Comparison of ENCODE assay signal across 8 cellular contexts in genomic region chr11:57476883-57477506, GRCh38. TPM values are rescaled to one million over a fixed set of nuclear protein-coding genes. Genes with fewer than 3 reads are reported as not detected.
A peak's percentile ranks its signal among the peaks of the same experiment; 100 is the strongest.
DNase-seq lines count a peak whose midpoint lies in the region; ATAC-seq, FAIRE-seq and TF ChIP-seq lines count a peak whose summit lies in the region.

No MANE protein-coding gene starts in this region.

- TF ChIP-seq POLR2A in A549 (IDR thresholded peaks at IDR 0.05; ENCODE audit: low read length), result no peak

- H3K36me3 ChIP-seq in SJSA1 (no peaks in the 10 kb centered on the region), duodenal mucosa (ENCODE audit: control insufficient read depth in 1 of 2, insufficient read depth in 2 of 2, low read length in 2 of 2) (no peaks in the 10 kb centered on the region)

- H3K4me3 Mint-ChIP-seq in mesothelial cell of epicardium, result peak overlapping the region; percentile 58

- H3K9ac ChIP-seq in duodenal mucosa (ENCODE audit: low read depth in 1 of 2, low read length in 2 of 2), result peak overlapping the region; percentile 13 to 54

- H3K4me3 ChIP-seq in A549, result peak overlapping the region; percentile 26; the same call in 2 of the 3 replicates
- H3K4me3 ChIP-seq in SJSA1, result peak overlapping the region; percentile 15
- peak overlapping the region; percentile 36 to 59 for H3K4me3 ChIP-seq in duodenal mucosa (ENCODE audit: low read depth in 1 of 2, low read length in 2 of 2)

- DNase-seq in A549 (ENCODE audit: low read depth in 1 of 2, low spot score in 1 of 2) (peak; percentile 56 to 75), SJSA1 (ENCODE audit: low read depth in 1 of 2, low spot score in 2 of 2) (peak in 1 of 2 experiments; percentile 19), mesothelial cell of epicardium (ENCODE audit: low spot score in 2 of 2, unreplicated experiment in 2 of 2) (no peak), ureter (ENCODE audit: low spot score) (no peak), NCI-H2171 treated with DMSO at 0.1 percent for 48 hours (lab: John Stamatoyannopoulos, UW) (no peak)

- 31% methylated on average over 15 of the region's 17 CpGs for WGBS in A549 (ENCODE audit: missing lambda C conversion rate)

- POLR2A ChIA-PET in A549 (lab: Yijun Ruan, JAX), result interaction anchor here (0.8 kb wide), 1 partner anchor 19 kb away, joined by 7 read pairs; no protein-coding TSS in a partner anchor

- no peaks in the 10 kb centered on the region for H3K36me3 Mint-ChIP-seq in mesothelial cell of epicardium

- H3K4me2 ChIP-seq in A549, result peak overlapping the region; percentile 73

- H3K9me3 Mint-ChIP-seq in mesothelial cell of epicardium, result no peaks in the 10 kb centered on the region

- TF ChIP-seq EP300 in A549 (IDR thresholded peaks at IDR 0.05), result no peak

- peaks cover 16% of the 10 kb centered on the region for H3K4me1 Mint-ChIP-seq in mesothelial cell of epicardium

- H3K4me1 ChIP-seq in A549 (peaks cover 57% of the 10 kb centered on the region), SJSA1 (replicated peaks) (peaks cover 10% of the 10 kb centered on the region), duodenal mucosa (ENCODE audit: control insufficient read depth in 1 of 2, insufficient read depth in 2 of 2, low read length in 2 of 2) (peaks cover 7 to 18% of the 10 kb centered on the region in 2 donors)

- H3K27me3 Mint-ChIP-seq in mesothelial cell of epicardium (ENCODE audit: low read depth), result peaks cover 96% of the 10 kb centered on the region

- ATAC-seq in A549, result peak; percentile 48 to 67
- peak; percentile 64 for ATAC-seq in GM18498 (IDR thresholded peaks at IDR 0.05; ENCODE audit: unreplicated experiment)
- ATAC-seq in HG02938 (IDR thresholded peaks at IDR 0.05; ENCODE audit: unreplicated experiment), result peak; percentile 41

- 0 out of 3 replicates have a peak, but pooled peaks have one; percentile 19 for TF ChIP-seq CTCF in A549 (IDR thresholded peaks at IDR 0.05)
- no peak for TF ChIP-seq CTCF in mesothelial cell of epicardium (IDR thresholded peaks at IDR 0.05; ENCODE audit: unreplicated experiment)

- no peak for TF ChIP-seq RAD21 in A549 (conservative IDR thresholded peaks at IDR 0.05 in 1 of 2, IDR thresholded peaks at IDR 0.05 in 1 of 2)

- CTCF ChIA-PET in A549 (lab: Yijun Ruan, JAX), result interaction anchor here (0.6 to 10.1 kb wide), 15 partner anchors 9 to 168 kb away, joined by 3 to 228 read pairs (median 4); partner anchors contain the start of gene RTN4RL2

- no peak for FAIRE-seq in A549 (lab: Jason Lieb, UNC)

- no peak overlapping the region for H3K27ac Mint-ChIP-seq in mesothelial cell of epicardium

- peak overlapping the region; percentile 45 to 81; a peak in 5 of 6 replicates for H3K27ac ChIP-seq in A549
- H3K27ac ChIP-seq in SJSA1, result no peak overlapping the region
- no peak overlapping the region for H3K27ac ChIP-seq in duodenal mucosa (ENCODE audit: low read depth, low read length)

- peaks cover 54% of the 10 kb centered on the region for H3K27me3 ChIP-seq in SJSA1 (replicated peaks)
- H3K27me3 ChIP-seq in duodenal mucosa (ENCODE audit: control insufficient read depth in 1 of 2, insufficient read depth in 2 of 2, low read length in 2 of 2), result peaks cover 6 to 18% of the 10 kb centered on the region in 2 donors

- H3K9me3 ChIP-seq in A549, result no peaks in the 10 kb centered on the region
- no peaks in the 10 kb centered on the region for H3K9me3 ChIP-seq in SJSA1 (replicated peaks)
- no peaks in the 10 kb centered on the region for H3K9me3 ChIP-seq in duodenal mucosa (ENCODE audit: control insufficient read depth in 1 of 2, low read length in 2 of 2)

TF ChIP-seq in A549, 52 proteins besides CTCF, POLR2A, EP300 and RAD21:
- no peak for TF ChIP-seq FOXS1 (CRISPR knock-in tag; IDR thresholded peaks at IDR 0.05)
- TF ChIP-seq NPAS2 (CRISPR knock-in tag; IDR thresholded peaks at IDR 0.05; ENCODE audit: borderline replicate concordance), result no peak
- TF ChIP-seq SMC3 (IDR thresholded peaks at IDR 0.05), result 0 out of 3 replicates have a peak, but pooled peaks have one; percentile 15
TF ChIP-seq in A549: peak in this region for 1.

RNA-seq across cellular contexts. Expression of gene RTN4RL2, which starts 16.7 kb away (rescaled TPM):
- polyA plus RNA-seq in A549 (2011; rRNA removed) (9.2 and 10.6 TPM in 2 replicates), A549 (2017; fragmentation: RNase III; extraction: RNeasy Plus Mini Kit Qiagen cat#74134 plus additional on column Dnase treatment) (23.7 to 27.4 TPM (median 25.8 TPM) in 3 replicates)
- polyA plus RNA-seq in A549 (2012; cell fraction: cytosol; rRNA removed), result 60.9 and 116 TPM in 2 replicates
- 56.5 and 87.5 TPM in 2 replicates for polyA plus RNA-seq in A549 (2012; cell fraction: nucleus; rRNA removed)
- polyA minus RNA-seq in A549 (2011; rRNA and poly(A)+ RNA removed), result 4.1 and 8.9 TPM in 2 replicates
- not detected in 2 replicates for total RNA-seq in SJSA1 (2014; rRNA removed; shearing (Covaris generic))
- total RNA-seq in mesothelial cell of epicardium (0.38 to 0.63 TPM (median 0.53 TPM) in 3 replicates), ureter (1.5 TPM)

RNA-seq across cellular contexts. Expression of gene SLC43A1, which starts 38.5 kb away (rescaled TPM):
- polyA plus RNA-seq in A549 (2011; rRNA removed) (4.6 and 5.3 TPM in 2 replicates), A549 (2017; fragmentation: RNase III; extraction: RNeasy Plus Mini Kit Qiagen cat#74134 plus additional on column Dnase treatment) (1.0 to 1.3 TPM (median 1.1 TPM) in 3 replicates)
- polyA plus RNA-seq in A549 (2012; cell fraction: cytosol; rRNA removed), result 3.5 and 4.4 TPM in 2 replicates
- polyA plus RNA-seq in A549 (2012; cell fraction: nucleus; rRNA removed), result 8.6 and 10.7 TPM in 2 replicates
- polyA minus RNA-seq in A549 (2011; rRNA and poly(A)+ RNA removed), result 8.3 and 8.7 TPM in 2 replicates
- total RNA-seq in SJSA1 (2014; rRNA removed; shearing (Covaris generic)), result 6.0 and 6.4 TPM in 2 replicates
- total RNA-seq in mesothelial cell of epicardium (2.1 to 3.3 TPM (median 2.8 TPM) in 3 replicates), ureter (10.4 TPM)

RNA-seq across cellular contexts. Expression of gene SLC43A3, which starts 50.1 kb away (rescaled TPM):
- 0.30 TPM in 2 replicates for polyA plus RNA-seq in A549 (2011; rRNA removed)
- 0.19 and 0.30 TPM in 2 replicates for polyA plus RNA-seq in A549 (2012; cell fraction: cytosol; rRNA removed)
- 0.52 and 1.5 TPM in 2 replicates for polyA plus RNA-seq in A549 (2012; cell fraction: nucleus; rRNA removed)
- polyA plus RNA-seq in A549 (2017; fragmentation: RNase III; extraction: RNeasy Plus Mini Kit Qiagen cat#74134 plus additional on column Dnase treatment), result 0.12 to 0.22 TPM (median 0.13 TPM) in 3 replicates
- 0.33 and 0.83 TPM in 2 replicates for polyA minus RNA-seq in A549 (2011; rRNA and poly(A)+ RNA removed)
- 49.5 and 62.2 TPM in 2 replicates for total RNA-seq in SJSA1 (2014; rRNA removed; shearing (Covaris generic))
- total RNA-seq in mesothelial cell of epicardium, result 11.8 to 13.3 TPM (median 12.9 TPM) in 3 replicates
- 27.2 TPM for total RNA-seq in ureter

RNA-seq across cellular contexts. Expression of gene TIMM10, which starts 53.6 kb away (rescaled TPM):
- polyA plus RNA-seq in A549 (2011; rRNA removed) (248 and 249 TPM in 2 replicates), A549 (2017; fragmentation: RNase III; extraction: RNeasy Plus Mini Kit Qiagen cat#74134 plus additional on column Dnase treatment) (172 to 184 TPM (median 179 TPM) in 3 replicates)
- 322 and 442 TPM in 2 replicates for polyA plus RNA-seq in A549 (2012; cell fraction: cytosol; rRNA removed)
- polyA plus RNA-seq in A549 (2012; cell fraction: nucleus; rRNA removed), result 167 and 200 TPM in 2 replicates
- 74.6 and 86.9 TPM in 2 replicates for polyA minus RNA-seq in A549 (2011; rRNA and poly(A)+ RNA removed)
- 105 and 157 TPM in 2 replicates for total RNA-seq in SJSA1 (2014; rRNA removed; shearing (Covaris generic))
- total RNA-seq in mesothelial cell of epicardium (41.7 to 46.3 TPM (median 44.0 TPM) in 3 replicates), ureter (50.5 TPM)

Comparison
In these comparisons a context has a peak if more than half of its experiments do, and no peak if none do; other contexts are left out.
1. DNase-seq: peak in A549 (2 of 2); none in mesothelial cell of epicardium (0 of 2), ureter (single experiment) and NCI-H2171 treated with DMSO at 0.1 percent for 48 hours (single experiment).
2. H3K27ac ChIP-seq: peak in A549 (2 of 2); none in SJSA1 (single experiment) and duodenal mucosa (single experiment).
3. Peak in every context shown above with its lines, with median percentiles within 50 percentile points of each other: ATAC-seq and H3K4me3 ChIP-seq.